In genomic region chr7:94394399-94395140, GRCh38 we compare ENCODE assay signal across 9 cellular contexts. TPM values are rescaled to one million over a fixed set of nuclear protein-coding genes. Genes with fewer than 3 reads are reported as not detected.
DNase-seq lines count a peak whose midpoint lies in the region; ATAC-seq, FAIRE-seq and TF ChIP-seq lines count a peak whose summit lies in the region.
"Had no signal": no experiment of that assay in that cellular context is flagged by ENCODE, and none has a peak within 500 bp of the region (broad histone marks: within the 10 kb centered on the region; RNA-seq: fewer than 3 reads in every experiment).

Gene COL1A2 (plus strand): TSS chr7:94394895. CDS start chr7:94395032, 137 bp downstream.

- no peak for TF ChIP-seq CTCF in glutamatergic neuron (IDR thresholded peaks at IDR 0.05; ENCODE audit: partially characterized antibody, unreplicated experiment)
- TF ChIP-seq CTCF in pancreas (IDR thresholded peaks at IDR 0.05) = no peak

- H3K27ac Mint-ChIP-seq in activated naive CD4-positive, alpha-beta T cell treated with anti-CD3 and anti-CD28 coated beads, Interleukin-2, amount 50 U/mL, for 24 hours = no peak within 1 kb of the TSS
- H3K27ac Mint-ChIP-seq in glutamatergic neuron (ENCODE audit: unreplicated experiment) = peak within 1 kb of the TSS; percentile 70

- H3K36me3 ChIP-seq in pancreas = no peaks in the 10 kb centered on the region

- FAIRE-seq in pancreas (lab: Jason Lieb, UNC) = no peak
- FAIRE-seq: colon had no signal

- no peaks in the 10 kb centered on the region for H3K9me3 ChIP-seq in pancreas

- no peaks in the 10 kb centered on the region for H3K4me1 ChIP-seq in pancreas

- peak within 1 kb of the TSS in 2 of 4 donors; percentile 12 to 22 for H3K4me3 ChIP-seq in pancreas

- peak within 1 kb of the TSS in 3 of 4 donors; percentile 4 to 37 (median 27) for H3K27ac ChIP-seq in pancreas
- no peak within 1 kb of the TSS for H3K27ac ChIP-seq in substantia nigra (ENCODE audit: low read depth, low read length, poor library complexity, severe bottlenecking)

- H3K4me1 Mint-ChIP-seq in activated naive CD4-positive, alpha-beta T cell treated with anti-CD3 and anti-CD28 coated beads, Interleukin-2, amount 50 U/mL, for 24 hours = peaks cover 10% of the 10 kb centered on the region
- H3K4me1 Mint-ChIP-seq in glutamatergic neuron (ENCODE audit: low read depth, unreplicated experiment) = peaks cover 8% of the 10 kb centered on the region

- peak; percentile 42 for DNase-seq in A172 (ENCODE audit: low spot score)
- peak; percentile 21 for DNase-seq in glutamatergic neuron
- DNase-seq in pancreas = peak; percentile 16 to 57 (median 40)
- DNase-seq in NCI-H128 (lab: John Stamatoyannopoulos, UW; ENCODE audit: unreplicated experiment) = no peak
- DNase-seq in substantia nigra (lab: John Stamatoyannopoulos, UW) = no peak

- H3K36me3 Mint-ChIP-seq in activated naive CD4-positive, alpha-beta T cell treated with anti-CD3 and anti-CD28 coated beads, Interleukin-2, amount 50 U/mL, for 24 hours = no peaks in the 10 kb centered on the region
- no peaks in the 10 kb centered on the region for H3K36me3 Mint-ChIP-seq in glutamatergic neuron (ENCODE audit: unreplicated experiment)

- H3K4me3 Mint-ChIP-seq in activated naive CD4-positive, alpha-beta T cell treated with anti-CD3 and anti-CD28 coated beads, Interleukin-2, amount 50 U/mL, for 24 hours = peak within 1 kb of the TSS; percentile 11
- peak within 1 kb of the TSS; percentile 62 for H3K4me3 Mint-ChIP-seq in glutamatergic neuron (ENCODE audit: unreplicated experiment)

- H3K9me3 Mint-ChIP-seq in activated naive CD4-positive, alpha-beta T cell treated with anti-CD3 and anti-CD28 coated beads, Interleukin-2, amount 50 U/mL, for 24 hours = peaks cover 5% of the 10 kb centered on the region
- H3K9me3 Mint-ChIP-seq in glutamatergic neuron (ENCODE audit: unreplicated experiment) = peaks cover 3% of the 10 kb centered on the region

- 17 to 18% methylated on average over 34 of the region's 34 CpGs for WGBS in pancreas, 2 donors

- intact Hi-C loops in pancreas (cut with DNase I) = loop anchor here in 2 of 3 donors (5.0 to 10.0 kb wide), 2 partner anchors 102 to 110 kb away; no protein-coding TSS in a partner anchor

- ATAC-seq in GM21447 (IDR thresholded peaks at IDR 0.05; ENCODE audit: unreplicated experiment) (peak; percentile 23), pancreas (peak; percentile 42 to 79 (median 67)), HG02642 (IDR thresholded peaks at IDR 0.05; ENCODE audit: poor library complexity, unreplicated experiment) (no peak)

- H3K27me3 ChIP-seq in pancreas = peaks cover 0 to 5% (median 0%) of the 10 kb centered on the region in 4 donors

- peaks cover 27% of the 10 kb centered on the region for H3K27me3 Mint-ChIP-seq in activated naive CD4-positive, alpha-beta T cell treated with anti-CD3 and anti-CD28 coated beads, Interleukin-2, amount 50 U/mL, for 24 hours
- no peaks in the 10 kb centered on the region for H3K27me3 Mint-ChIP-seq in glutamatergic neuron (ENCODE audit: unreplicated experiment)

RNA-seq across cellular contexts. Expression of gene COL1A2, which starts in this region (rescaled TPM):
- 104 and 144 TPM in 2 replicates for total RNA-seq in A172 (2014; rRNA removed; shearing (Covaris generic))
- total RNA-seq in glutamatergic neuron (ENCODE audit: unreplicated experiment) (6.8 TPM), pancreas (100 to 1,000 TPM in 2 of 6 donors, 10 to 100 TPM in 4; 10.9 to 467 (median 43.0) TPM)
- 10 to 100 TPM; 12.5 to 18.5 TPM for polyA plus RNA-seq in pancreas

Comparison
In these comparisons a context has a peak if more than half of its experiments do, and no peak if none do; other contexts are left out.
1. DNase-seq: peak in A172 (single experiment), glutamatergic neuron (single experiment) and pancreas (6 of 6); none in NCI-H128 (single experiment) and substantia nigra (0 of 49).